21 cellular contexts compared by ENCODE assay signal in genomic region chr4:186790630-186791029, GRCh38.
DNase-seq lines count a peak whose midpoint lies in the region; ATAC-seq and TF ChIP-seq lines count a peak whose summit lies in the region.
"Had no signal": no experiment of that assay in that cellular context is flagged by ENCODE, and none has a peak within 500 bp of the region (broad histone marks: within the 10 kb centered on the region; RNA-seq: fewer than 3 reads in every experiment).

No MANE protein-coding gene starts in this region.

- H3K27me3 ChIP-seq in PC-3 (ENCODE audit: low read length): no peaks in the 10 kb centered on the region
- H3K27me3 ChIP-seq in body of pancreas: no peaks in the 10 kb centered on the region
- H3K27me3 ChIP-seq in H7 (ENCODE audit: control insufficient read depth, insufficient read depth, low read length): no peaks in the 10 kb centered on the region

- H3K79me2 ChIP-seq in PC-3 (ENCODE audit: low read length): no peaks in the 10 kb centered on the region

- POLR2A ChIA-PET in PC-3 (lab: Charles Lee; ENCODE audit: unreplicated experiment): no interaction called here

- no TSS peak for BruUV-seq in PC-3 (replicated peaks; lab: Mats Ljungman, UMichigan)

- DNase-seq in EH (ENCODE audit: low read depth): peak; percentile 79
- DNase-seq in PC-3: peak; percentile 45
- no peak for DNase-seq in body of pancreas
- DNase-seq in renal cortical epithelial cell (ENCODE audit: low read depth): peak; percentile 66
- DNase-seq in SKM-1 treated with dmso at 0.1 percent for 144 hours (lab: John Stamatoyannopoulos, UW; ENCODE audit: unreplicated experiment): no peak
- no peak for DNase-seq in H7
- DNase-seq: C1 segment of cervical spinal cord, DMS79 treated with DMSO at 0.1 percent for 48 hours, GDM1, NCI-H1105 treated with DMSO at 0.1 percent for 48 hours, NCI-H1694 treated with DMSO at 0.1 percent for 48 hours, NCI-H2107, NCI-H2227 treated with DMSO at 0.1 percent for 48 hours, NCI-H510A treated with DMSO at 0.1 percent for 48 hours, NCI-H774, RPMI8226, SHP77 treated with DMSO at 0.1 percent for 48 hours had no signal

- H3K4me2 ChIP-seq in PC-3 (ENCODE audit: low read length): no peak overlapping the region
- H3K4me2 ChIP-seq: GM23338 had no signal

- TF ChIP-seq CTCF in PC-3 (conservative IDR thresholded peaks at IDR 0.05; ENCODE audit: low read depth, low read length) (no peak), body of pancreas (IDR thresholded peaks at IDR 0.05) (no peak)

- H3K9me2 ChIP-seq in PC-3 (replicated peaks; ENCODE audit: low read length): no peaks in the 10 kb centered on the region

- ATAC-seq in PC-3: peak; percentile 93
- peak; percentile 33 for ATAC-seq in body of pancreas
- no peak for ATAC-seq in GM21447 (IDR thresholded peaks at IDR 0.05; ENCODE audit: unreplicated experiment)
- ATAC-seq: GM23338, HCT116, K562 had no signal

- TF ChIP-seq POLR2A in body of pancreas (IDR thresholded peaks at IDR 0.05): no peak

- H3K4me1 ChIP-seq in PC-3 (ENCODE audit: insufficient read depth, low read length): peaks cover 7% of the 10 kb centered on the region
- no peaks in the 10 kb centered on the region for H3K4me1 ChIP-seq in body of pancreas

- no peak overlapping the region for H3K9ac ChIP-seq in PC-3 (ENCODE audit: low read length)

- CTCF ChIA-PET in PC-3 (lab: Charles Lee): no interaction called here

- H4K20me1 ChIP-seq in PC-3 (ENCODE audit: low read length): no peaks in the 10 kb centered on the region

- H3K36me3 ChIP-seq in PC-3 (ENCODE audit: low read depth, low read length): no peaks in the 10 kb centered on the region
- no peaks in the 10 kb centered on the region for H3K36me3 ChIP-seq in body of pancreas (replicated peaks in 1 of 2; ENCODE audit: insufficient read depth in 1 of 2, low read depth in 2 of 2)
- H3K36me3 ChIP-seq in H7 (replicated peaks; ENCODE audit: control insufficient read depth, insufficient read depth, low read length): no peaks in the 10 kb centered on the region

- H3F3A ChIP-seq in PC-3 (ENCODE audit: low read length, unreplicated experiment): no peaks in the 10 kb centered on the region

- H3K4me3 ChIP-seq in PC-3 (ENCODE audit: low read length) (no peak overlapping the region), body of pancreas (no peak overlapping the region), H7 (ENCODE audit: insufficient read depth, low read depth, low read length) (no peak overlapping the region)
- H3K4me3 ChIP-seq: GM23338, K562 had no signal

- H3K27ac ChIP-seq in PC-3 (ENCODE audit: low read length) (no peak overlapping the region), body of pancreas (no peak overlapping the region)

- intact Hi-C loops in PC-3 (cut with micrococcal nuclease): loop anchor here (1.0 kb wide), 2 partner anchors 61 to 147 kb away; no protein-coding TSS in a partner anchor
- intact Hi-C loops in body of pancreas (cut with DNase I): no loop called here

- H3K9me3 ChIP-seq in PC-3 (ENCODE audit: low read length) (no peaks in the 10 kb centered on the region), body of pancreas (no peaks in the 10 kb centered on the region)

- H2AFZ ChIP-seq in PC-3 (ENCODE audit: low read length): no peak overlapping the region
- H2AFZ ChIP-seq: GM23338 had no signal

Comparison
In these comparisons a context has a peak if more than half of its experiments do, and no peak if none do; other contexts are left out.
1. DNase-seq: peak in EH (single experiment), PC-3 (single experiment) and renal cortical epithelial cell (single experiment); none in body of pancreas (0 of 4), SKM-1 treated with dmso at 0.1 percent for 144 hours (single experiment) and H7 (single experiment).